Comparison of ENCODE assay signal across 20 cellular contexts in the genomic region with DNA sequence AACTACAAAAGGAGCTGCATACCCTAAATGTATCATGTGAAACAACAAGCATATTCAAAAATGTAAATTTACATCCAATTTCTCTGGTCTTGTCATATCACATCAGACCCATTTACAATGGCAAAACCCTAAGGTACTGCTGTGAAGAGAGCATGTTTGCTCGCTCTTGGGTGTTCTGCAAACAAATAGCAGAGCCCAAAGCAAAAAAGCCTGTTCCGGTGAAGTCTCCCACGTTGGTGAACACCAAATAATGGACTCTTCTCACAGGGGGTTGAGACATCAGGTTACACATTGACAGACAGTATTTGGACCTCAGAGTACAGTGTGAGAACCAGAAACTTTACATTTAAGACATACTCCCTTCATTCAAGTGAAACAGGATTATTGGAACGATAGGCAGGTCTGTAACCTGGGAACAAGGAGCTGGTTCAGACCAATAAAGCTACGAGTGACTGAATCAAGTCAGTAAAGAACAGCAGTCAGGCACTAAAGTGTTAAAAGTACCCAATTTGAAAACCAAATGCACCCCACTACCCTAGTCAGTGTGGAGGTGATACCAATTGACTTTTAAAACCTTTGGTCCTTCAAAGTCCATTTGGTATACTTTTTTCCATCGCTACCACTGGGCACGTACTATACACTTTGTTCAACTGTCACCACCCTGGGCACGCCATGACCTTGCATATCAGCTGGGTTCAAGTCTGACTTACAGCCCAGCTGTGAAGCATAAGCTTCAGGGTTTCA. TPM values are rescaled to one million over a fixed set of nuclear protein-coding genes. Genes with fewer than 3 reads are reported as not detected.
DNase-seq lines count a peak whose midpoint lies in the region; ATAC-seq, FAIRE-seq and TF ChIP-seq lines count a peak whose summit lies in the region.
"Had no signal": no experiment of that assay in that cellular context is flagged by ENCODE, and none has a peak within 500 bp of the region (broad histone marks: within the 10 kb centered on the region; RNA-seq: fewer than 3 reads in every experiment).

No MANE protein-coding gene starts in this region.

- H3K4me2 ChIP-seq in HepG2 (ENCODE audit: low read depth, low read length): peak overlapping the region; percentile 84

- peak overlapping the region; percentile 57 for H3K9ac ChIP-seq in HepG2 (ENCODE audit: insufficient read depth, low read depth, low read length)

- TF ChIP-seq EP300 in HepG2 (IDR thresholded peaks at IDR 0.05; ENCODE audit: low read depth in 2 of 2, low read length in 2 of 2): peak in 1 of 2 experiments; percentile 62; a peak in 2 of 4 replicates
- TF ChIP-seq EP300 in HepG2 (CRISPR knock-in tag; IDR thresholded peaks at IDR 0.05; ENCODE audit: borderline replicate concordance): no peak

- H3K4me3 ChIP-seq in left ventricle myocardium inferior: no peak overlapping the region
- H3K4me3 ChIP-seq in adrenal gland: no peak overlapping the region
- peak overlapping the region in 1 of 3 experiments; percentile 34; a peak in 1 of 6 replicates for H3K4me3 ChIP-seq in HepG2 (replicated peaks in 1 of 3; ENCODE audit: insufficient read depth in 1 of 3, low read depth in 2 of 3, low read length in 3 of 3)

- no peak for TF ChIP-seq RAD21 in HepG2 (CRISPR knock-in tag; IDR thresholded peaks at IDR 0.05)

- in situ Hi-C loops in HepG2 (cut with HindIII; ENCODE audit: extremely low pct_ligation_motif_present, low pct_unique_long_range_greater_than_20kb): loop anchor here (10.0 kb wide), 1 partner anchor 62 kb away; no protein-coding TSS in a partner anchor

- no peaks in the 10 kb centered on the region for H4K20me1 ChIP-seq in HepG2 (ENCODE audit: insufficient read depth, low read length)

- POLR2A ChIA-PET in HepG2 (lab: Yijun Ruan, JAX): interaction anchor here (1.0 to 1.8 kb wide), 4 partner anchors 28 to 42 kb away, joined by 3 to 10 read pairs (median 4); a partner anchor contains a TSS

- ATAC-seq in HepG2: peak; percentile 85
- ATAC-seq: PC-3 had no signal

- no peak overlapping the region for H2AFZ ChIP-seq in HepG2 (ENCODE audit: low read length)

- BruUV-seq in HepG2 (replicated peaks; lab: Mats Ljungman, UMichigan): TSS peak; percentile 4

- peak overlapping the region; percentile 6 for H3K27ac ChIP-seq in left ventricle myocardium inferior (replicated peaks)
- peak overlapping the region in 3 of 5 donors; percentile 17 to 67 (median 34) for H3K27ac ChIP-seq in adrenal gland
- peak overlapping the region; percentile 70 for H3K27ac ChIP-seq in HepG2 (ENCODE audit: extremely low read length, insufficient read depth, low read length)
- H3K27ac ChIP-seq: 22Rv1 had no signal

- H3K9me3 ChIP-seq in left ventricle myocardium inferior (replicated peaks) (no peaks in the 10 kb centered on the region), adrenal gland (replicated peaks in 1 of 3) (no peaks in the 10 kb centered on the region), HepG2 (ENCODE audit: low read length) (no peaks in the 10 kb centered on the region)

- WGBS in adrenal gland, 4 donors: 74 to 82% (median 79%) methylated on average over 8 of the region's 8 CpGs
- WGBS in HepG2 (ENCODE audit: low lambda C conversion rate): 2% methylated on average over 8 of the region's 8 CpGs

- H3K27me3 ChIP-seq in left ventricle myocardium inferior (ENCODE audit: low read depth) (no peaks in the 10 kb centered on the region), adrenal gland (no peaks in the 10 kb centered on the region), HepG2 (ENCODE audit: control insufficient read depth in 1 of 2, insufficient read depth in 2 of 2, low read length in 2 of 2) (no peaks in the 10 kb centered on the region)

- DNase-seq in left ventricle myocardium inferior (no peak), cardiac septum (ENCODE audit: low spot score) (no peak), adrenal gland (peak in 5 of 7 donors; percentile 25 to 63 (median 45)), HepG2 (ENCODE audit: low spot score) (peak; percentile 90), NCI-H345 treated with DMSO at 0.1 percent for 48 hours (lab: John Stamatoyannopoulos, UW; ENCODE audit: unreplicated experiment) (no peak)
- no peak for DNase-seq in NK-92 treated with Interleukin-12 subunit alpha and Interleukin-12 subunit beta, amount 100 ng/mL, for 24 hours (lab: John Stamatoyannopoulos, UW)
- no peak for DNase-seq in activated CD8-positive, alpha-beta memory T cell treated with anti-CD3 and anti-CD28 coated beads, Interleukin-2, amount 50 U/mL, for 48 hours
- DNase-seq: CD4-positive, CD25-positive, alpha-beta regulatory T cell; H7; NCI-H1048; NCI-H1417 treated with DMSO at 0.1 percent for 48 hours; NCI-H187; NCI-H2081 treated with DMSO at 0.1 percent for 48 hours; NCI-H2171 treated with DMSO at 0.1 percent for 48 hours; NCI-H345; NCI-H524; NCI-H748 treated with DMSO at 0.1 percent for 48 hours; PC-3; SHP77 treated with DMSO at 0.1 percent for 48 hours had no signal

- intact Hi-C loops in left ventricle myocardium inferior (cut with micrococcal nuclease) (no loop called here), cardiac septum (cut with DNase I) (no loop called here), adrenal gland (cut with DNase I) (no loop called here), HepG2 (cut with micrococcal nuclease; ENCODE audit: unreplicated experiment) (loop anchor here (5.0 kb wide), 1 partner anchor 36 kb away; a partner anchor contains a TSS)

- peak; percentile 93 for FAIRE-seq in HepG2 (lab: Jason Lieb, UNC)

- peaks cover 45% of the 10 kb centered on the region for H3K4me1 ChIP-seq in left ventricle myocardium inferior
- H3K4me1 ChIP-seq in adrenal gland (replicated peaks in 1 of 2): peaks cover 9 to 34% of the 10 kb centered on the region in 2 donors
- peaks cover 70% of the 10 kb centered on the region for H3K4me1 ChIP-seq in HepG2 (ENCODE audit: insufficient read depth, low read length)

- TF ChIP-seq POLR2A in adrenal gland (IDR thresholded peaks at IDR 0.05) (no peak), HepG2 (IDR thresholded peaks at IDR 0.05; ENCODE audit: insufficient read depth in 1 of 2, low read depth in 2 of 2, low read length in 2 of 2) (no peak)

- H3K36me3 ChIP-seq in left ventricle myocardium inferior (peaks cover 51% of the 10 kb centered on the region), adrenal gland (replicated peaks in 1 of 2) (peaks cover 0 to 40% of the 10 kb centered on the region in 2 donors), HepG2 (replicated peaks in 1 of 2; ENCODE audit: control insufficient read depth in 1 of 2, insufficient read depth in 2 of 2, low read length in 2 of 2) (peaks cover 9 to 29% of the 10 kb centered on the region in 2 experiments)

- TF ChIP-seq CTCF in left ventricle myocardium inferior (IDR thresholded peaks at IDR 0.05; ENCODE audit: borderline replicate concordance) (no peak), adrenal gland (IDR thresholded peaks at IDR 0.05) (no peak), HepG2 (CRISPR knock-in tag; IDR thresholded peaks at IDR 0.05) (no peak)

- CTCF ChIA-PET in HepG2 (lab: Yijun Ruan, JAX; ENCODE audit: low intra/inter-chr PET ratio, low total read pairs): interaction anchor here (0.9 kb wide), 1 partner anchor 57 kb away, joined by 3 read pairs; no protein-coding TSS in a partner anchor

- H3K79me2 ChIP-seq in HepG2 (ENCODE audit: insufficient read depth, low read length): no peaks in the 10 kb centered on the region

RNA-seq across cellular contexts. Expression of a gene that starts 36.5 kb away (rescaled TPM):
- total RNA-seq in left ventricle myocardium inferior (80.8 TPM), cardiac septum (86.8 TPM), adrenal gland (100 to 1,000 TPM in 2 of 8 donors, 10 to 100 TPM in 6; 41.9 to 178 (median 72.3) TPM), HepG2 (2016; rRNA removed; fragmentation: Illumina TruSeq; extraction: Trizol) (184 and 270 TPM in 2 replicates)
- polyA plus RNA-seq in adrenal gland (100 to 1,000 TPM in 1 of 3 donors, 10 to 100 TPM in 2; 25.4 to 171 (median 27.8) TPM), HepG2 (2011; rRNA removed) (45.3 and 52.1 TPM in 2 replicates)
- 51.8 and 53.7 TPM in 2 replicates for total RNA-seq in HepG2 (2016; cell fraction: cytosol; rRNA removed; fragmentation: Illumina TruSeq; extraction: Trizol; ENCODE audit: low read depth)
- 190 and 264 TPM in 2 replicates for total RNA-seq in HepG2 (2016; cell fraction: insoluble cytoplasmic fraction; rRNA removed; fragmentation: Illumina TruSeq; extraction: Trizol)
- 150 and 153 TPM in 2 replicates for total RNA-seq in HepG2 (2016; cell fraction: membrane; rRNA removed; fragmentation: Illumina TruSeq; extraction: Trizol)
- 90.0 and 98.4 TPM in 2 replicates for total RNA-seq in HepG2 (2016; cell fraction: nucleus; rRNA removed; fragmentation: Illumina TruSeq; extraction: Trizol)
- 30.2 and 38.0 TPM in 2 replicates for polyA plus RNA-seq in HepG2 (2011; cell fraction: cytosol; rRNA removed)
- 22.1 and 27.0 TPM in 2 replicates for polyA plus RNA-seq in HepG2 (2011; cell fraction: nucleus; rRNA removed)
- polyA plus RNA-seq in HepG2 (2012): 73.5 and 77.9 TPM in 2 replicates
- 58.4 and 64.0 TPM in 2 replicates for polyA plus RNA-seq in HepG2 (2016; cell fraction: cytosol; fragmentation: Illumina TruSeq; extraction: Trizol; ENCODE audit: low read depth)
- polyA plus RNA-seq in HepG2 (2016; cell fraction: insoluble cytoplasmic fraction; fragmentation: Illumina TruSeq; extraction: Trizol; ENCODE audit: low read depth): 240 and 256 TPM in 2 replicates
- polyA plus RNA-seq in HepG2 (2016; cell fraction: membrane; fragmentation: Illumina TruSeq; extraction: Trizol; ENCODE audit: low read depth): 110 and 111 TPM in 2 replicates
- 129 and 137 TPM in 2 replicates for polyA plus RNA-seq in HepG2 (2016; cell fraction: nucleus; fragmentation: Illumina TruSeq; extraction: Trizol; ENCODE audit: insufficient read depth, low read depth)
- 28.2 and 68.1 TPM in 2 replicates for polyA minus RNA-seq in HepG2 (2011; rRNA and poly(A)+ RNA removed; ENCODE audit: low replicate concordance)
- 50.5 and 61.1 TPM in 2 replicates for polyA minus RNA-seq in HepG2 (2011; cell fraction: cytosol; rRNA and poly(A)+ RNA removed)
- polyA minus RNA-seq in HepG2 (2011; cell fraction: nucleus; rRNA and poly(A)+ RNA removed): 51.4 and 66.6 TPM in 2 replicates

RNA-seq across cellular contexts. Expression of a gene that starts 41.3 kb away (rescaled TPM):
- total RNA-seq in left ventricle myocardium inferior (7.8 TPM), cardiac septum (66.8 TPM), adrenal gland (100 to 1,000 TPM in 1 of 8 donors, 10 to 100 TPM in 6, 1 to 10 TPM in 1; 8.5 to 221 (median 52.6) TPM), HepG2 (2016; rRNA removed; fragmentation: Illumina TruSeq; extraction: Trizol) (4.5 and 5.6 TPM in 2 replicates)
- polyA plus RNA-seq in adrenal gland (10 to 100 TPM; 42.9 to 61.5 (median 59.8) TPM), HepG2 (2011; rRNA removed) (4.1 and 6.0 TPM in 2 replicates)
- total RNA-seq in HepG2 (2016; cell fraction: cytosol; rRNA removed; fragmentation: Illumina TruSeq; extraction: Trizol; ENCODE audit: low read depth): 1.2 and 1.5 TPM in 2 replicates
- total RNA-seq in HepG2 (2016; cell fraction: insoluble cytoplasmic fraction; rRNA removed; fragmentation: Illumina TruSeq; extraction: Trizol): 3.9 and 5.3 TPM in 2 replicates
- total RNA-seq in HepG2 (2016; cell fraction: membrane; rRNA removed; fragmentation: Illumina TruSeq; extraction: Trizol): 6.1 and 7.2 TPM in 2 replicates
- total RNA-seq in HepG2 (2016; cell fraction: nucleus; rRNA removed; fragmentation: Illumina TruSeq; extraction: Trizol): 12.2 and 14.1 TPM in 2 replicates
- polyA plus RNA-seq in HepG2 (2011; cell fraction: cytosol; rRNA removed): 3.2 TPM in 2 replicates
- 15.1 and 28.0 TPM in 2 replicates for polyA plus RNA-seq in HepG2 (2011; cell fraction: nucleus; rRNA removed)
- polyA plus RNA-seq in HepG2 (2012): 8.0 and 12.9 TPM in 2 replicates
- 7.1 and 8.0 TPM in 2 replicates for polyA plus RNA-seq in HepG2 (2016; cell fraction: cytosol; fragmentation: Illumina TruSeq; extraction: Trizol; ENCODE audit: low read depth)
- polyA plus RNA-seq in HepG2 (2016; cell fraction: insoluble cytoplasmic fraction; fragmentation: Illumina TruSeq; extraction: Trizol; ENCODE audit: low read depth): 24.2 and 37.9 TPM in 2 replicates
- 26.2 and 30.0 TPM in 2 replicates for polyA plus RNA-seq in HepG2 (2016; cell fraction: membrane; fragmentation: Illumina TruSeq; extraction: Trizol; ENCODE audit: low read depth)
- polyA plus RNA-seq in HepG2 (2016; cell fraction: nucleus; fragmentation: Illumina TruSeq; extraction: Trizol; ENCODE audit: insufficient read depth, low read depth): 86.2 and 90.3 TPM in 2 replicates
- polyA minus RNA-seq in HepG2 (2011; rRNA and poly(A)+ RNA removed; ENCODE audit: low replicate concordance): 0.91 and 8.0 TPM in 2 replicates
- polyA minus RNA-seq in HepG2 (2011; cell fraction: cytosol; rRNA and poly(A)+ RNA removed): 7.8 and 10.3 TPM in 2 replicates
- polyA minus RNA-seq in HepG2 (2011; cell fraction: nucleus; rRNA and poly(A)+ RNA removed): 5.7 and 14.2 TPM in 2 replicates

Comparison
In these comparisons a context has a peak if more than half of its experiments do, and no peak if none do; other contexts are left out.
1. DNase-seq: peak in adrenal gland (5 of 7) and HepG2 (single experiment); none in left ventricle myocardium inferior (single experiment), cardiac septum (single experiment), NCI-H345 treated with DMSO at 0.1 percent for 48 hours (single experiment), NK-92 treated with Interleukin-12 subunit alpha and Interleukin-12 subunit beta, amount 100 ng/mL, for 24 hours (single experiment) and activated CD8-positive, alpha-beta memory T cell treated with anti-CD3 and anti-CD28 coated beads, Interleukin-2, amount 50 U/mL, for 48 hours (single experiment).
2. H3K27ac ChIP-seq: peak in every context shown above with its lines; median percentile 70 in HepG2; 34 in adrenal gland; 6 in left ventricle myocardium inferior.